In genomic region chr7:27188666-27189559, GRCh38 we compare ENCODE assay signal across 9 cellular contexts. TPM values are rescaled to one million over a fixed set of nuclear protein-coding genes. Genes with fewer than 3 reads are reported as not detected.
DNase-seq lines count a peak whose midpoint lies in the region; ATAC-seq, FAIRE-seq and TF ChIP-seq lines count a peak whose summit lies in the region.
"Had no signal": no experiment of that assay in that cellular context is flagged by ENCODE, and none has a peak within 500 bp of the region (broad histone marks: within the 10 kb centered on the region; RNA-seq: fewer than 3 reads in every experiment).

No MANE protein-coding gene starts in this region.

- TF ChIP-seq CTCF in kidney epithelial cell (IDR thresholded peaks at IDR 0.05; ENCODE audit: insufficient read depth, low read length, poor library complexity, severe bottlenecking) = peak; percentile 3

- DNase-seq in DMS53 (lab: John Stamatoyannopoulos, UW) = peak; percentile 58
- DNase-seq in DMS53 treated with DMSO at 0.1 percent for 48 hours (lab: John Stamatoyannopoulos, UW; ENCODE audit: unreplicated experiment) = no peak
- no peak for DNase-seq in activated T-helper 1 cell treated with anti-CD3 and anti-CD28 coated beads, Interleukin-12 subunit alpha, Interleukin-12 subunit beta, Interleukin-2, Interleukin-4 antibody, amounts not matched to agents 30 ng/mL and 10 ng/mL and 1 ng/mL, durations not matched to agents 14 hours and 24 hours and 36 hours (ENCODE audit: low spot score)
- no peak for DNase-seq in kidney epithelial cell (ENCODE audit: low read depth)
- DNase-seq in stimulated activated naive CD8-positive, alpha-beta T cell treated with anti-CD3 and anti-CD28 coated beads, Interleukin-15, amount 100 ng/mL, for 72 hours = peak in 1 of 2 donors; percentile 39
- DNase-seq in NCI-H2029 treated with DMSO at 0.1 percent for 48 hours (lab: John Stamatoyannopoulos, UW) = no peak
- no peak for DNase-seq in GM12892 (ENCODE audit: insufficient read length)
- DNase-seq: foreskin keratinocyte had no signal

- peaks cover 25% of the 10 kb centered on the region for H3K27me3 ChIP-seq in kidney epithelial cell (ENCODE audit: control insufficient read depth, insufficient read depth, low read length)

- H3K36me3 ChIP-seq in kidney epithelial cell (ENCODE audit: control insufficient read depth, insufficient read depth, low read length) = no peaks in the 10 kb centered on the region

- H3K9me3 Mint-ChIP-seq in activated T-helper 1 cell treated with anti-CD3 and anti-CD28 coated beads, Interleukin-12 subunit alpha, Interleukin-12 subunit beta, Interleukin-2, Interleukin-4 antibody, amounts not matched to agents 30 ng/mL and 10 ng/mL and 1 ng/mL, durations not matched to agents 14 hours and 24 hours and 36 hours = no peaks in the 10 kb centered on the region
- H3K9me3 Mint-ChIP-seq in stimulated activated naive CD8-positive, alpha-beta T cell treated with anti-CD3 and anti-CD28 coated beads, Interleukin-15, amount 100 ng/mL, for 72 hours = no peaks in the 10 kb centered on the region

- peak; percentile 41 for ATAC-seq in stimulated activated naive CD8-positive, alpha-beta T cell treated with anti-CD3 and anti-CD28 coated beads, Interleukin-15, amount 100 ng/mL, for 72 hours
- ATAC-seq in HG02678 (IDR thresholded peaks at IDR 0.05; ENCODE audit: unreplicated experiment) = no peak
- ATAC-seq: foreskin keratinocyte had no signal

- peaks cover 86% of the 10 kb centered on the region for H3K27me3 Mint-ChIP-seq in activated T-helper 1 cell treated with anti-CD3 and anti-CD28 coated beads, Interleukin-12 subunit alpha, Interleukin-12 subunit beta, Interleukin-2, Interleukin-4 antibody, amounts not matched to agents 30 ng/mL and 10 ng/mL and 1 ng/mL, durations not matched to agents 14 hours and 24 hours and 36 hours (ENCODE audit: insufficient read depth)
- H3K27me3 Mint-ChIP-seq in stimulated activated naive CD8-positive, alpha-beta T cell treated with anti-CD3 and anti-CD28 coated beads, Interleukin-15, amount 100 ng/mL, for 72 hours = peaks cover 98% of the 10 kb centered on the region

- no peak for FAIRE-seq in GM12892 (lab: Jason Lieb, UNC)

- intact Hi-C loops in activated T-helper 1 cell treated with anti-CD3 and anti-CD28 coated beads, Interleukin-12 subunit alpha, Interleukin-12 subunit beta, Interleukin-2, Interleukin-4 antibody, amounts not matched to agents 30 ng/mL and 10 ng/mL and 1 ng/mL, durations not matched to agents 14 hours and 24 hours and 36 hours (cut with micrococcal nuclease) = loop anchor here (5.0 kb wide), 1 partner anchor 53 kb away; the partner anchor contains the start of gene EVX1

- H3K4me3 ChIP-seq in kidney epithelial cell (ENCODE audit: low read depth, low read length) = peak overlapping the region; percentile 52

- no peaks in the 10 kb centered on the region for H3K36me3 Mint-ChIP-seq in activated T-helper 1 cell treated with anti-CD3 and anti-CD28 coated beads, Interleukin-12 subunit alpha, Interleukin-12 subunit beta, Interleukin-2, Interleukin-4 antibody, amounts not matched to agents 30 ng/mL and 10 ng/mL and 1 ng/mL, durations not matched to agents 14 hours and 24 hours and 36 hours (ENCODE audit: low read depth)

- peak overlapping the region; percentile 54 for H3K4me3 Mint-ChIP-seq in activated T-helper 1 cell treated with anti-CD3 and anti-CD28 coated beads, Interleukin-12 subunit alpha, Interleukin-12 subunit beta, Interleukin-2, Interleukin-4 antibody, amounts not matched to agents 30 ng/mL and 10 ng/mL and 1 ng/mL, durations not matched to agents 14 hours and 24 hours and 36 hours
- peak overlapping the region; percentile 81 to 89 for H3K4me3 Mint-ChIP-seq in stimulated activated naive CD8-positive, alpha-beta T cell treated with anti-CD3 and anti-CD28 coated beads, Interleukin-15, amount 100 ng/mL, for 72 hours

- H3K27ac Mint-ChIP-seq in activated T-helper 1 cell treated with anti-CD3 and anti-CD28 coated beads, Interleukin-12 subunit alpha, Interleukin-12 subunit beta, Interleukin-2, Interleukin-4 antibody, amounts not matched to agents 30 ng/mL and 10 ng/mL and 1 ng/mL, durations not matched to agents 14 hours and 24 hours and 36 hours = peak overlapping the region; percentile 40
- H3K27ac Mint-ChIP-seq in stimulated activated naive CD8-positive, alpha-beta T cell treated with anti-CD3 and anti-CD28 coated beads, Interleukin-15, amount 100 ng/mL, for 72 hours = peak overlapping the region in 1 of 2 donors; percentile 86

- no peaks in the 10 kb centered on the region for H3K4me1 Mint-ChIP-seq in activated T-helper 1 cell treated with anti-CD3 and anti-CD28 coated beads, Interleukin-12 subunit alpha, Interleukin-12 subunit beta, Interleukin-2, Interleukin-4 antibody, amounts not matched to agents 30 ng/mL and 10 ng/mL and 1 ng/mL, durations not matched to agents 14 hours and 24 hours and 36 hours (ENCODE audit: low read depth)
- peaks cover 71% of the 10 kb centered on the region for H3K4me1 Mint-ChIP-seq in stimulated activated naive CD8-positive, alpha-beta T cell treated with anti-CD3 and anti-CD28 coated beads, Interleukin-15, amount 100 ng/mL, for 72 hours

- no peak for TF ChIP-seq POLR2A in GM12892 (IDR thresholded peaks at IDR 0.05; ENCODE audit: low read depth, low read length)

RNA-seq across cellular contexts. Expression of gene HOXA11, which starts 3.9 kb away (rescaled TPM):
- total RNA-seq in activated T-helper 1 cell treated with anti-CD3 and anti-CD28 coated beads, Interleukin-12 subunit alpha, Interleukin-12 subunit beta, Interleukin-2, Interleukin-4 antibody, amounts not matched to agents 30 ng/mL and 10 ng/mL and 1 ng/mL, durations not matched to agents 14 hours and 24 hours and 36 hours = not detected in 2 replicates
- total RNA-seq in kidney epithelial cell = 11.4 and 17.3 TPM in 2 replicates
- polyA plus RNA-seq in GM12892 (2012; ENCODE audit: missing spikeins) = not detected

RNA-seq across cellular contexts. Expression of gene HOXA13, which starts 11.0 kb away (rescaled TPM):
- total RNA-seq in activated T-helper 1 cell treated with anti-CD3 and anti-CD28 coated beads, Interleukin-12 subunit alpha, Interleukin-12 subunit beta, Interleukin-2, Interleukin-4 antibody, amounts not matched to agents 30 ng/mL and 10 ng/mL and 1 ng/mL, durations not matched to agents 14 hours and 24 hours and 36 hours = not detected in 2 replicates
- not detected in 2 replicates for total RNA-seq in kidney epithelial cell
- polyA plus RNA-seq in GM12892 (2012; ENCODE audit: missing spikeins) = not detected
- total RNA-seq: foreskin keratinocyte had no signal
- polyA plus RNA-seq: foreskin keratinocyte had no signal

RNA-seq across cellular contexts. Expression of gene HOXA10, which starts 14.8 kb away (rescaled TPM):
- total RNA-seq in activated T-helper 1 cell treated with anti-CD3 and anti-CD28 coated beads, Interleukin-12 subunit alpha, Interleukin-12 subunit beta, Interleukin-2, Interleukin-4 antibody, amounts not matched to agents 30 ng/mL and 10 ng/mL and 1 ng/mL, durations not matched to agents 14 hours and 24 hours and 36 hours = not detected in 2 replicates
- 29.1 and 30.9 TPM in 2 replicates for total RNA-seq in kidney epithelial cell
- 2.9 TPM for polyA plus RNA-seq in GM12892 (2012; ENCODE audit: missing spikeins)

RNA-seq across cellular contexts. Expression of gene HOXA9, which starts 23.6 kb away (rescaled TPM):
- total RNA-seq in activated T-helper 1 cell treated with anti-CD3 and anti-CD28 coated beads, Interleukin-12 subunit alpha, Interleukin-12 subunit beta, Interleukin-2, Interleukin-4 antibody, amounts not matched to agents 30 ng/mL and 10 ng/mL and 1 ng/mL, durations not matched to agents 14 hours and 24 hours and 36 hours = not detected in 2 replicates
- 46.5 and 53.7 TPM in 2 replicates for total RNA-seq in kidney epithelial cell
- 4.1 TPM for polyA plus RNA-seq in GM12892 (2012; ENCODE audit: missing spikeins)

RNA-seq across cellular contexts. Expression of gene HOXA7, which starts 32.4 kb away (rescaled TPM):
- not detected in 2 replicates for total RNA-seq in activated T-helper 1 cell treated with anti-CD3 and anti-CD28 coated beads, Interleukin-12 subunit alpha, Interleukin-12 subunit beta, Interleukin-2, Interleukin-4 antibody, amounts not matched to agents 30 ng/mL and 10 ng/mL and 1 ng/mL, durations not matched to agents 14 hours and 24 hours and 36 hours
- total RNA-seq in kidney epithelial cell = 28.8 and 34.2 TPM in 2 replicates
- polyA plus RNA-seq in GM12892 (2012; ENCODE audit: missing spikeins) = not detected

Comparison
In these comparisons a context has a peak if more than half of its experiments do, and no peak if none do; other contexts are left out.
1. RNA of gene HOXA11, which starts 3.9 kb away (total RNA-seq): 11.4 to 17.3 TPM in kidney epithelial cell; not detected in activated T-helper 1 cell treated with anti-CD3 and anti-CD28 coated beads, Interleukin-12 subunit alpha, Interleukin-12 subunit beta, Interleukin-2, Interleukin-4 antibody, amounts not matched to agents 30 ng/mL and 10 ng/mL and 1 ng/mL, durations not matched to agents 14 hours and 24 hours and 36 hours; every median in the first group is over 10 times any median in the second.
2. RNA of gene HOXA10, which starts 14.8 kb away (total RNA-seq): 29.1 to 30.9 TPM in kidney epithelial cell; not detected in activated T-helper 1 cell treated with anti-CD3 and anti-CD28 coated beads, Interleukin-12 subunit alpha, Interleukin-12 subunit beta, Interleukin-2, Interleukin-4 antibody, amounts not matched to agents 30 ng/mL and 10 ng/mL and 1 ng/mL, durations not matched to agents 14 hours and 24 hours and 36 hours; every median in the first group is over 10 times any median in the second.